Comparison of ENCODE assay signal across 1 cellular context in the genomic region with DNA sequence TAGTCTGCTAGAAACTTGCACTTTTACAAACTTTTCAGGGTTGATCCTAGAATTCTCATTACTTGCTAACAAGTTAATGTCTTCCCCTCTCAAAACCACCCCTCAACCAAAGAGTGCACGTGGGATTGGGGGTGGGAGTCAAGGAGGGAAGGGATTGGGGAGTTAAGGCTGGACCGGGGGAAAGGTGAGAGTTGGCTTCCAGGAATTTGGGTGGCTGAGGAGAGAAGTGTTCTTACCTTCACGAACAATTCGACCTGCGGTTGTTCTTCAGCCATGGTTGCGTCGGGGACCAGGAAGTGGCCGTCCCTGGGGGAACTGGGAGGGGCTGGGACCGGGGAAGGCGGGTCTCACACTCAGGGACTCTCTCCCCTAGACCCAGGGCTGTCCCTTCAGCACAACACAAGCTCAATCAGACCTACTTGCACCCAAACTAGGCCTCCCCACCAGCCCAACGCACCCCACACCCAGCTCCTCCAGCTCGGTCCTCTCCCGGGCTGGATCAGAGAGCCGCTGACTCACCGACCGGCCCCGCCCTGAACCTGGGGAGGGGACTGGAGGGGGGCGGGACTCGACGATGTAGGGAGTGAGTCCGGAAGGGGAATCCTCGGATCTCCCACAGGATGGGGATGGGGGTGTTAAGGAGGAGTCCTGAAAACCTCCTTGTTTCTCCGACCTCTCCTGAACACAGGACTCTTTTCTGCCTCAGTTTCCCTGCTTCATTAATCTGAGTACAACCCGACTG.
A peak's percentile ranks its signal among the peaks of the same experiment; 100 is the strongest.
TF ChIP-seq lines count a peak whose summit lies in the region.

A gene (minus strand): TSS at position 505 of the 742 bp plus-strand sequence. CDS start 230 bp downstream, at position 275.

TF ChIP-seq in HepG2, 621 proteins besides CTCF, POLR2A, EP300 and RAD21 (continued from another document and continues in another):
- TF ChIP-seq, protein P1, sequence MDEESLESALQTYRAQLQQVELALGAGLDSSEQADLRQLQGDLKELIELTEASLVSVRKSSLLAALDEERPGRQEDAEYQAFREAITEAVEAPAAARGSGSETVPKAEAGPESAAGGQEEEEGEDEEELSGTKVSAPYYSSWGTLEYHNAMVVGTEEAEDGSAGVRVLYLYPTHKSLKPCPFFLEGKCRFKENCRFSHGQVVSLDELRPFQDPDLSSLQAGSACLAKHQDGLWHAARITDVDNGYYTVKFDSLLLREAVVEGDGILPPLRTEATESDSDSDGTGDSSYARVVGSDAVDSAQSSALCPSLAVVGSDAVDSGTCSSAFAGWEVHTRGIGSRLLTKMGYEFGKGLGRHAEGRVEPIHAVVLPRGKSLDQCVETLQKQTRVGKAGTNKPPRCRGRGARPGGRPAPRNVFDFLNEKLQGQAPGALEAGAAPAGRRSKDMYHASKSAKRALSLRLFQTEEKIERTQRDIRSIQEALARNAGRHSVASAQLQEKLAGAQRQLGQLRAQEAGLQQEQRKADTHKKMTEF (CRISPR knock-in tag; IDR thresholded peaks at IDR 0.05) = peak; percentile 93
- TF ChIP-seq ZNF430 (CRISPR knock-in tag; IDR thresholded peaks at IDR 0.05) (peak; percentile 67; the same call in 1 of the 2 replicates), CREM (IDR thresholded peaks at IDR 0.05) (no peak; the same call in 1 of the 2 replicates), CREM (CRISPR knock-in tag; IDR thresholded peaks at IDR 0.05) (no peak), MTF2 (CRISPR knock-in tag; IDR thresholded peaks at IDR 0.05; ENCODE audit: borderline replicate concordance) (0 out of 2 replicates have a peak, but pooled peaks have one; percentile 91), CAMTA2 (CRISPR knock-in tag; IDR thresholded peaks at IDR 0.05; ENCODE audit: borderline replicate concordance) (peak; percentile 58; the same call in 1 of the 2 replicates), ZNF678 (CRISPR knock-in tag; IDR thresholded peaks at IDR 0.05) (no peak), NONO (IDR thresholded peaks at IDR 0.05) (no peak), NONO (CRISPR knock-in tag; conservative IDR thresholded peaks at IDR 0.05) (peak; percentile 85), FOXM1 (CRISPR knock-in tag; IDR thresholded peaks at IDR 0.05) (no peak), ZFP36 (IDR thresholded peaks at IDR 0.05; ENCODE audit: borderline replicate concordance, low read depth, low read length, partially characterized antibody) (no peak), POLR2AphosphoS5 (IDR thresholded peaks at IDR 0.05; ENCODE audit: low read depth, low read length) (peak; percentile 94), ZNF792 (CRISPR knock-in tag; IDR thresholded peaks at IDR 0.05) (peak; percentile 72), ZBTB8A (CRISPR knock-in tag; IDR thresholded peaks at IDR 0.05; ENCODE audit: borderline replicate concordance, low read depth) (no peak; the same call in 1 of the 2 replicates), ZNF367 (CRISPR knock-in tag; IDR thresholded peaks at IDR 0.05; ENCODE audit: borderline replicate concordance) (no peak), SNAPC2 (CRISPR knock-in tag; IDR thresholded peaks at IDR 0.05) (0 out of 2 replicates have a peak, but pooled peaks have one; percentile 42), ZNF780A (CRISPR knock-in tag; IDR thresholded peaks at IDR 0.05) (peak; percentile 91; the same call in 1 of the 2 replicates), ZNF776 (CRISPR knock-in tag; IDR thresholded peaks at IDR 0.05) (no peak), CEBPB (IDR thresholded peaks at IDR 0.05; ENCODE audit: borderline replicate concordance, low read depth, low read length) (no peak), RXRB (CRISPR knock-in tag; IDR thresholded peaks at IDR 0.05; ENCODE audit: borderline replicate concordance) (peak; percentile 60; the same call in 1 of the 2 replicates), ZNF10 (CRISPR knock-in tag; IDR thresholded peaks at IDR 0.05; ENCODE audit: borderline replicate concordance, low read depth) (no peak), ZSCAN20 (CRISPR knock-in tag; IDR thresholded peaks at IDR 0.05; ENCODE audit: borderline replicate concordance) (peak; percentile 48; the same call in 1 of the 2 replicates), ZBTB42 (CRISPR knock-in tag; IDR thresholded peaks at IDR 0.05) (0 out of 2 replicates have a peak, but pooled peaks have one; percentile 86), ZMYM4 (CRISPR knock-in tag; IDR thresholded peaks at IDR 0.05) (peak; percentile 71), SP140L (CRISPR knock-in tag; IDR thresholded peaks at IDR 0.05; ENCODE audit: borderline replicate concordance) (no peak), MIXL1 (CRISPR knock-in tag; IDR thresholded peaks at IDR 0.05) (peak; percentile 38; the same call in 1 of the 2 replicates), TMF1 (CRISPR knock-in tag; IDR thresholded peaks at IDR 0.05; ENCODE audit: low read depth) (no peak), STAT5B (CRISPR knock-in tag; IDR thresholded peaks at IDR 0.05) (peak; percentile 39; the same call in 1 of the 2 replicates), TCF7 (IDR thresholded peaks at IDR 0.05; ENCODE audit: low read depth) (0 out of 2 replicates have a peak, but pooled peaks have one; percentile 34), ZNF747 (CRISPR knock-in tag; IDR thresholded peaks at IDR 0.05; ENCODE audit: borderline replicate concordance) (peak; percentile 40; the same call in 1 of the 2 replicates), NBN (conservative IDR thresholded peaks at IDR 0.05) (no peak), ELF3 (CRISPR knock-in tag; IDR thresholded peaks at IDR 0.05) (peak; percentile 88), ZNF317 (CRISPR knock-in tag; IDR thresholded peaks at IDR 0.05) (no peak), TAF15 (IDR thresholded peaks at IDR 0.05; ENCODE audit: low read depth, low read length, poor library complexity, severe bottlenecking) (peak; percentile 68), ZBTB7B (CRISPR knock-in tag; IDR thresholded peaks at IDR 0.05) (peak; percentile 55), KDM4B (CRISPR knock-in tag; IDR thresholded peaks at IDR 0.05) (peak; percentile 82), NR1H2 (CRISPR knock-in tag; IDR thresholded peaks at IDR 0.05; ENCODE audit: borderline replicate concordance, low read depth) (no peak)
- TF ChIP-seq, protein P2, sequence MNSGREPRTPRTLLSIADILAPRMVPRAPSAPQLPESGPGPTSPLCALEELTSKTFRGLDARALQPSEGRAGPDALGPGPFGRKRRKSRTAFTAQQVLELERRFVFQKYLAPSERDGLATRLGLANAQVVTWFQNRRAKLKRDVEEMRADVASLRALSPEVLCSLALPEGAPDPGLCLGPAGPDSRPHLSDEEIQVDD (CRISPR knock-in tag; IDR thresholded peaks at IDR 0.05; ENCODE audit: borderline replicate concordance) = no peak
- TF ChIP-seq, protein P3, sequence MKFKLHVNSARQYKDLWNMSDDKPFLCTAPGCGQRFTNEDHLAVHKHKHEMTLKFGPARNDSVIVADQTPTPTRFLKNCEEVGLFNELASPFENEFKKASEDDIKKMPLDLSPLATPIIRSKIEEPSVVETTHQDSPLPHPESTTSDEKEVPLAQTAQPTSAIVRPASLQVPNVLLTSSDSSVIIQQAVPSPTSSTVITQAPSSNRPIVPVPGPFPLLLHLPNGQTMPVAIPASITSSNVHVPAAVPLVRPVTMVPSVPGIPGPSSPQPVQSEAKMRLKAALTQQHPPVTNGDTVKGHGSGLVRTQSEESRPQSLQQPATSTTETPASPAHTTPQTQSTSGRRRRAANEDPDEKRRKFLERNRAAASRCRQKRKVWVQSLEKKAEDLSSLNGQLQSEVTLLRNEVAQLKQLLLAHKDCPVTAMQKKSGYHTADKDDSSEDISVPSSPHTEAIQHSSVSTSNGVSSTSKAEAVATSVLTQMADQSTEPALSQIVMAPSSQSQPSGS (CRISPR knock-in tag; IDR thresholded peaks at IDR 0.05) = peak; percentile 64; the same call in 1 of the 2 replicates
- TF ChIP-seq, protein P4, sequence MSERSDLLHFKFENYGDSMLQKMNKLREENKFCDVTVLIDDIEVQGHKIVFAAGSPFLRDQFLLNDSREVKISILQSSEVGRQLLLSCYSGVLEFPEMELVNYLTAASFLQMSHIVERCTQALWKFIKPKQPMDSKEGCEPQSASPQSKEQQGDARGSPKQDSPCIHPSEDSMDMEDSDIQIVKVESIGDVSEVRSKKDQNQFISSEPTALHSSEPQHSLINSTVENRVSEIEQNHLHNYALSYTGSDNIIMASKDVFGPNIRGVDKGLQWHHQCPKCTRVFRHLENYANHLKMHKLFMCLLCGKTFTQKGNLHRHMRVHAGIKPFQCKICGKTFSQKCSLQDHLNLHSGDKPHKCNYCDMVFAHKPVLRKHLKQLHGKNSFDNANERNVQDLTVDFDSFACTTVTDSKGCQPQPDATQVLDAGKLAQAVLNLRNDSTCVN (CRISPR knock-in tag; IDR thresholded peaks at IDR 0.05; ENCODE audit: borderline replicate concordance) = peak; percentile 65; the same call in 1 of the 2 replicates
- TF ChIP-seq, protein P5, sequence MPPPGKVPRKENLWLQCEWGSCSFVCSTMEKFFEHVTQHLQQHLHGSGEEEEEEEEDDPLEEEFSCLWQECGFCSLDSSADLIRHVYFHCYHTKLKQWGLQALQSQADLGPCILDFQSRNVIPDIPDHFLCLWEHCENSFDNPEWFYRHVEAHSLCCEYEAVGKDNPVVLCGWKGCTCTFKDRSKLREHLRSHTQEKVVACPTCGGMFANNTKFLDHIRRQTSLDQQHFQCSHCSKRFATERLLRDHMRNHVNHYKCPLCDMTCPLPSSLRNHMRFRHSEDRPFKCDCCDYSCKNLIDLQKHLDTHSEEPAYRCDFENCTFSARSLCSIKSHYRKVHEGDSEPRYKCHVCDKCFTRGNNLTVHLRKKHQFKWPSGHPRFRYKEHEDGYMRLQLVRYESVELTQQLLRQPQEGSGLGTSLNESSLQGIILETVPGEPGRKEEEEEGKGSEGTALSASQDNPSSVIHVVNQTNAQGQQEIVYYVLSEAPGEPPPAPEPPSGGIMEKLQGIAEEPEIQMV (CRISPR knock-in tag; IDR thresholded peaks at IDR 0.05; ENCODE audit: low read depth) = 0 out of 2 replicates have a peak, but pooled peaks have one; percentile 21
- TF ChIP-seq, protein P6, sequence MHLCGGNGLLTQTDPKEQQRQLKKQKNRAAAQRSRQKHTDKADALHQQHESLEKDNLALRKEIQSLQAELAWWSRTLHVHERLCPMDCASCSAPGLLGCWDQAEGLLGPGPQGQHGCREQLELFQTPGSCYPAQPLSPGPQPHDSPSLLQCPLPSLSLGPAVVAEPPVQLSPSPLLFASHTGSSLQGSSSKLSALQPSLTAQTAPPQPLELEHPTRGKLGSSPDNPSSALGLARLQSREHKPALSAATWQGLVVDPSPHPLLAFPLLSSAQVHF (CRISPR knock-in tag; IDR thresholded peaks at IDR 0.05) = no peak
- TF ChIP-seq, protein P7, sequence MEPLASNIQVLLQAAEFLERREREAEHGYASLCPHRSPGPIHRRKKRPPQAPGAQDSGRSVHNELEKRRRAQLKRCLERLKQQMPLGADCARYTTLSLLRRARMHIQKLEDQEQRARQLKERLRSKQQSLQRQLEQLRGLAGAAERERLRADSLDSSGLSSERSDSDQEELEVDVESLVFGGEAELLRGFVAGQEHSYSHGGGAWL (CRISPR knock-in tag; IDR thresholded peaks at IDR 0.05) = peak; percentile 63; the same call in 1 of the 2 replicates
- TF ChIP-seq, protein P8, sequence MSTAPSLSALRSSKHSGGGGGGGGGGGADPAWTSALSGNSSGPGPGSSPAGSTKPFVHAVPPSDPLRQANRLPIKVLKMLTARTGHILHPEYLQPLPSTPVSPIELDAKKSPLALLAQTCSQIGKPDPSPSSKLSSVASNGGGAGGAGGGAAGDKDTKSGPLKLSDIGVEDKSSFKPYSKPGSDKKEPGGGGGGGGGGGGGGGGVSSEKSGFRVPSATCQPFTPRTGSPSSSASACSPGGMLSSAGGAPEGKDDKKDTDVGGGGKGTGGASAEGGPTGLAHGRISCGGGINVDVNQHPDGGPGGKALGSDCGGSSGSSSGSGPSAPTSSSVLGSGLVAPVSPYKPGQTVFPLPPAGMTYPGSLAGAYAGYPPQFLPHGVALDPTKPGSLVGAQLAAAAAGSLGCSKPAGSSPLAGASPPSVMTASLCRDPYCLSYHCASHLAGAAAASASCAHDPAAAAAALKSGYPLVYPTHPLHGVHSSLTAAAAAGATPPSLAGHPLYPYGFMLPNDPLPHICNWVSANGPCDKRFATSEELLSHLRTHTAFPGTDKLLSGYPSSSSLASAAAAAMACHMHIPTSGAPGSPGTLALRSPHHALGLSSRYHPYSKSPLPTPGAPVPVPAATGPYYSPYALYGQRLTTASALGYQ (CRISPR knock-in tag; IDR thresholded peaks at IDR 0.05) = peak; percentile 59; the same call in 1 of the 2 replicates
- TF ChIP-seq, protein P9, sequence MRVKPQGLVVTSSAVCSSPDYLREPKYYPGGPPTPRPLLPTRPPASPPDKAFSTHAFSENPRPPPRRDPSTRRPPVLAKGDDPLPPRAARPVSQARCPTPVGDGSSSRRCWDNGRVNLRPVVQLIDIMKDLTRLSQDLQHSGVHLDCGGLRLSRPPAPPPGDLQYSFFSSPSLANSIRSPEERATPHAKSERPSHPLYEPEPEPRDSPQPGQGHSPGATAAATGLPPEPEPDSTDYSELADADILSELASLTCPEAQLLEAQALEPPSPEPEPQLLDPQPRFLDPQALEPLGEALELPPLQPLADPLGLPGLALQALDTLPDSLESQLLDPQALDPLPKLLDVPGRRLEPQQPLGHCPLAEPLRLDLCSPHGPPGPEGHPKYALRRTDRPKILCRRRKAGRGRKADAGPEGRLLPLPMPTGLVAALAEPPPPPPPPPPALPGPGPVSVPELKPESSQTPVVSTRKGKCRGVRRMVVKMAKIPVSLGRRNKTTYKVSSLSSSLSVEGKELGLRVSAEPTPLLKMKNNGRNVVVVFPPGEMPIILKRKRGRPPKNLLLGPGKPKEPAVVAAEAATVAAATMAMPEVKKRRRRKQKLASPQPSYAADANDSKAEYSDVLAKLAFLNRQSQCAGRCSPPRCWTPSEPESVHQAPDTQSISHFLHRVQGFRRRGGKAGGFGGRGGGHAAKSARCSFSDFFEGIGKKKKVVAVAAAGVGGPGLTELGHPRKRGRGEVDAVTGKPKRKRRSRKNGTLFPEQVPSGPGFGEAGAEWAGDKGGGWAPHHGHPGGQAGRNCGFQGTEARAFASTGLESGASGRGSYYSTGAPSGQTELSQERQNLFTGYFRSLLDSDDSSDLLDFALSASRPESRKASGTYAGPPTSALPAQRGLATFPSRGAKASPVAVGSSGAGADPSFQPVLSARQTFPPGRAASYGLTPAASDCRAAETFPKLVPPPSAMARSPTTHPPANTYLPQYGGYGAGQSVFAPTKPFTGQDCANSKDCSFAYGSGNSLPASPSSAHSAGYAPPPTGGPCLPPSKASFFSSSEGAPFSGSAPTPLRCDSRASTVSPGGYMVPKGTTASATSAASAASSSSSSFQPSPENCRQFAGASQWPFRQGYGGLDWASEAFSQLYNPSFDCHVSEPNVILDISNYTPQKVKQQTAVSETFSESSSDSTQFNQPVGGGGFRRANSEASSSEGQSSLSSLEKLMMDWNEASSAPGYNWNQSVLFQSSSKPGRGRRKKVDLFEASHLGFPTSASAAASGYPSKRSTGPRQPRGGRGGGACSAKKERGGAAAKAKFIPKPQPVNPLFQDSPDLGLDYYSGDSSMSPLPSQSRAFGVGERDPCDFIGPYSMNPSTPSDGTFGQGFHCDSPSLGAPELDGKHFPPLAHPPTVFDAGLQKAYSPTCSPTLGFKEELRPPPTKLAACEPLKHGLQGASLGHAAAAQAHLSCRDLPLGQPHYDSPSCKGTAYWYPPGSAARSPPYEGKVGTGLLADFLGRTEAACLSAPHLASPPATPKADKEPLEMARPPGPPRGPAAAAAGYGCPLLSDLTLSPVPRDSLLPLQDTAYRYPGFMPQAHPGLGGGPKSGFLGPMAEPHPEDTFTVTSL (CRISPR knock-in tag; IDR thresholded peaks at IDR 0.05; ENCODE audit: borderline replicate concordance) = 0 out of 2 replicates have a peak, but pooled peaks have one; percentile 21
